ENCODE assay signal across 2 cellular contexts in the genomic region with DNA sequence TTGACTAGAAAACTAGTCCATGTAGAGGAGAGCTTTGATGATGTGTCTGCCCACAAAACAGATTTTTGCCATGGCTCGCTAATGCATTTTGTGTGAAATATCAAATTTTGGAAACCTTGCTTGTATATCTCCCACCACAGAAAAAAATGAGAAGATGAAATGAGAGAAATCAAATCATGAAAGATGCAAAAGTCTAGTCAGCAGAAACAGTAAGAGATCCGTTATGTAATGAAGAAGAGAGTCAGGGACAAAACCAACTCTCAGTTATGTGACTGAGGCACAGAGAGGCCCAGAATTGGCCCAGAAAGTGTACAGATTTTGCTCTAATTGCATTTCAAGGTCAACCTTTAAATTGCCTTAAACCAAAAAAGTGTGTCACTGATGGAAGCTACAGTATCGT.
TF ChIP-seq lines count a peak whose summit lies in the region.

No MANE protein-coding gene starts in this region.

TF ChIP-seq in HepG2, 621 proteins besides CTCF, POLR2A, EP300 and RAD21:
- TF ChIP-seq MAFK (conservative IDR thresholded peaks at IDR 0.05 in 1 of 2, IDR thresholded peaks at IDR 0.05 in 1 of 2; ENCODE audit: low read length in 2 of 2), result peak; percentile 45 to 68; a peak in 2 of 4 replicates
- TF ChIP-seq, protein P1, sequence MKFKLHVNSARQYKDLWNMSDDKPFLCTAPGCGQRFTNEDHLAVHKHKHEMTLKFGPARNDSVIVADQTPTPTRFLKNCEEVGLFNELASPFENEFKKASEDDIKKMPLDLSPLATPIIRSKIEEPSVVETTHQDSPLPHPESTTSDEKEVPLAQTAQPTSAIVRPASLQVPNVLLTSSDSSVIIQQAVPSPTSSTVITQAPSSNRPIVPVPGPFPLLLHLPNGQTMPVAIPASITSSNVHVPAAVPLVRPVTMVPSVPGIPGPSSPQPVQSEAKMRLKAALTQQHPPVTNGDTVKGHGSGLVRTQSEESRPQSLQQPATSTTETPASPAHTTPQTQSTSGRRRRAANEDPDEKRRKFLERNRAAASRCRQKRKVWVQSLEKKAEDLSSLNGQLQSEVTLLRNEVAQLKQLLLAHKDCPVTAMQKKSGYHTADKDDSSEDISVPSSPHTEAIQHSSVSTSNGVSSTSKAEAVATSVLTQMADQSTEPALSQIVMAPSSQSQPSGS (CRISPR knock-in tag; IDR thresholded peaks at IDR 0.05), result no peak

TF ChIP-seq in endothelial cell of umbilical vein, 7 proteins besides CTCF, POLR2A, EP300 and RAD21:
- TF ChIP-seq POLR2AphosphoS5 (IDR thresholded peaks at IDR 0.05; ENCODE audit: insufficient read depth, low read depth, low read length) (no peak), FOS (IDR thresholded peaks at IDR 0.05; ENCODE audit: borderline replicate concordance, insufficient read depth, low read length) (no peak), JUN (IDR thresholded peaks at IDR 0.05; ENCODE audit: borderline replicate concordance, insufficient read depth, insufficient read length, low read depth) (no peak), EZH2 (IDR thresholded peaks at IDR 0.05; ENCODE audit: borderline replicate concordance, low read depth, low read length, severe bottlenecking) (no peak), MYC (IDR thresholded peaks at IDR 0.05; ENCODE audit: low read depth, low read length) (no peak), GATA2 (IDR thresholded peaks at IDR 0.05; ENCODE audit: insufficient read depth, insufficient read length, low read depth, low read length) (no peak)
- TF ChIP-seq, protein P2, sequence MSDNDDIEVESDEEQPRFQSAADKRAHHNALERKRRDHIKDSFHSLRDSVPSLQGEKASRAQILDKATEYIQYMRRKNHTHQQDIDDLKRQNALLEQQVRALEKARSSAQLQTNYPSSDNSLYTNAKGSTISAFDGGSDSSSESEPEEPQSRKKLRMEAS (IDR thresholded peaks at IDR 0.05; ENCODE audit: insufficient read depth, insufficient read length), result no peak
